Comparison of ENCODE assay signal across 3 cellular contexts in the genomic region with DNA sequence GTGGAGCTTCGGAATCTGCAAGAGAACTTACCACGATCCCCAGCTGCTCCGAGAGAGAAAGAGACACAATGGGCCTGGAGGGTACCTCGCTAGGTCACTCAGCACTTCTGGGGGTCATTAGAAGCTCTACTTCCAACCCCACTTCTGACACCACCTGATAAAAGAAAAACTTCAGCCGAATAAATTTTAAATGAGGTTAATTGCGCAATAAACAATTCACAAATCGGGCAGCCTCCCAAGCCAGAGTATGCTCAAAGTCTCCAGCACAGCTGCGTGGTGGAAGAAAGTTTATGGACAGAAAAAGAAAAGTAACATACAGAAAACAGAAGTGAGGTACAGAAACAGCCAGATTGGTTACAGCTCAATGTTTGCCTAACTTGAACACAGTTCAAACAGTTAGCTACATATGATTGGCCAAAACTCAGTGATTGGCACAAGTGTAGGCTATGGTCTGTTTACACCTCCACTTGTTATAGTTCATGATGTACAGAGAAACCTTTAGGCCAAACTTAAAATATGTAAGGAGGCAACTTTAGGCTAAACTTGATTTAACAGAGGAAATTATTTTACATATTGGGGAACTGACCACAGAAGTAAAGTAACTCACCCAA.
A peak's percentile ranks its signal among the peaks of the same experiment; 100 is the strongest.
TF ChIP-seq lines count a peak whose summit lies in the region.

No MANE protein-coding gene starts in this region.

TF ChIP-seq in HCT116, 20 proteins besides CTCF, POLR2A, EP300 and RAD21:
- TF ChIP-seq SRF (IDR thresholded peaks at IDR 0.05; ENCODE audit: low read depth): no peak
- TF ChIP-seq ATF3 (IDR thresholded peaks at IDR 0.05): no peak
- TF ChIP-seq ZFX (IDR thresholded peaks at IDR 0.05): no peak
- peak; percentile 31; the same call in 1 of the 2 replicates for TF ChIP-seq CEBPB (IDR thresholded peaks at IDR 0.05; ENCODE audit: low read depth)

TF ChIP-seq in Ishikawa, 13 proteins besides CTCF, POLR2A, EP300 and RAD21:
- no peak for TF ChIP-seq EGR1 (IDR thresholded peaks at IDR 0.05)
- peak; percentile 79 for TF ChIP-seq CEBPB (IDR thresholded peaks at IDR 0.05)
- TF ChIP-seq ZBTB7A (IDR thresholded peaks at IDR 0.05; ENCODE audit: low read depth): no peak

TF ChIP-seq in GM12878, 131 proteins besides CTCF, POLR2A, EP300 and RAD21:
- TF ChIP-seq, protein P1, sequence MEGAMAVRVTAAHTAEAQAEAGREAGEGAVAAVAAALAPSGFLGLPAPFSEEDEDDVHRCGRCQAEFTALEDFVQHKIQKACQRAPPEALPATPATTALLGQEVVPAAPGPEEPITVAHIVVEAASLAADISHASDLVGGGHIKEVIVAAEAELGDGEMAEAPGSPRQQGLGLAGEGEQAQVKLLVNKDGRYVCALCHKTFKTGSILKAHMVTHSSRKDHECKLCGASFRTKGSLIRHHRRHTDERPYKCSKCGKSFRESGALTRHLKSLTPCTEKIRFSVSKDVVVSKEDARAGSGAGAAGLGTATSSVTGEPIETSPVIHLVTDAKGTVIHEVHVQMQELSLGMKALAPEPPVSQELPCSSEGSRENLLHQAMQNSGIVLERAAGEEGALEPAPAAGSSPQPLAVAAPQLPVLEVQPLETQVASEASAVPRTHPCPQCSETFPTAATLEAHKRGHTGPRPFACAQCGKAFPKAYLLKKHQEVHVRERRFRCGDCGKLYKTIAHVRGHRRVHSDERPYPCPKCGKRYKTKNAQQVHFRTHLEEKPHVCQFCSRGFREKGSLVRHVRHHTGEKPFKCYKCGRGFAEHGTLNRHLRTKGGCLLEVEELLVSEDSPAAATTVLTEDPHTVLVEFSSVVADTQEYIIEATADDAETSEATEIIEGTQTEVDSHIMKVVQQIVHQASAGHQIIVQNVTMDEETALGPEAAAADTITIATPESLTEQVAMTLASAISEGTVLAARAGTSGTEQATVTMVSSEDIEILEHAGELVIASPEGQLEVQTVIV (IDR thresholded peaks at IDR 0.05; ENCODE audit: borderline replicate concordance, partially characterized antibody): no peak
- peak in 1 of 2 experiments; percentile 54; a peak in 1 of 4 replicates for TF ChIP-seq CEBPB (IDR thresholded peaks at IDR 0.05; ENCODE audit: borderline replicate concordance in 1 of 2, low read depth in 2 of 2, low read length in 2 of 2)
- TF ChIP-seq, protein P2, sequence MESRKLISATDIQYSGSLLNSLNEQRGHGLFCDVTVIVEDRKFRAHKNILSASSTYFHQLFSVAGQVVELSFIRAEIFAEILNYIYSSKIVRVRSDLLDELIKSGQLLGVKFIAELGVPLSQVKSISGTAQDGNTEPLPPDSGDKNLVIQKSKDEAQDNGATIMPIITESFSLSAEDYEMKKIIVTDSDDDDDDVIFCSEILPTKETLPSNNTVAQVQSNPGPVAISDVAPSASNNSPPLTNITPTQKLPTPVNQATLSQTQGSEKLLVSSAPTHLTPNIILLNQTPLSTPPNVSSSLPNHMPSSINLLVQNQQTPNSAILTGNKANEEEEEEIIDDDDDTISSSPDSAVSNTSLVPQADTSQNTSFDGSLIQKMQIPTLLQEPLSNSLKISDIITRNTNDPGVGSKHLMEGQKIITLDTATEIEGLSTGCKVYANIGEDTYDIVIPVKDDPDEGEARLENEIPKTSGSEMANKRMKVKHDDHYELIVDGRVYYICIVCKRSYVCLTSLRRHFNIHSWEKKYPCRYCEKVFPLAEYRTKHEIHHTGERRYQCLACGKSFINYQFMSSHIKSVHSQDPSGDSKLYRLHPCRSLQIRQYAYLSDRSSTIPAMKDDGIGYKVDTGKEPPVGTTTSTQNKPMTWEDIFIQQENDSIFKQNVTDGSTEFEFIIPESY (IDR thresholded peaks at IDR 0.05): no peak
- TF ChIP-seq PKNOX1 (IDR thresholded peaks at IDR 0.05): peak; percentile 59
